Comparison of ENCODE assay signal across 17 cellular contexts in the genomic region with DNA sequence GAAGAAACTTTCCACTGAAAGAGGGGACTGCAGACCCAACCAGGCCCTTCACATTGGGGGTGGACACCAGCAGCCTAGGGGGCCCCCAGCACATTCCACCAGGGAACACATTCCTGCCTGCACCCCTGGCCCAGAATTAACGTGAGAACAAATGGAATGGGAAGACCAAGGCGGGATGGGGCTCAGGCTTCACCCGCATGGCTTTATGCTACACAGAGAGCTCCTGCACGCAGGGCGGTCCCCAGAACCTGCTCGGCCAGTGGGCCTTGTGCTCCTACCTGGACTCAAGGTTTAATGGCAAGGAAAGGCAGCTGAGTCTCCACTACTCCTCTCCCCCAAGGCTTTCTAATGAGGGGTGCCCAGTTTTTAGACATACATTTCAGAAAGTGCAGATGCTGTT.
"Had no signal": no experiment of that assay in that cellular context is flagged by ENCODE, and none has a peak within 500 bp of the region (broad histone marks: within the 10 kb centered on the region; RNA-seq: fewer than 3 reads in every experiment).

No MANE protein-coding gene starts in this region.

- ATAC-seq: foreskin keratinocyte, left cardiac atrium had no signal

- H3K27me3 ChIP-seq: foreskin keratinocyte, transverse colon had no signal

- FAIRE-seq: kidney, urothelium cell line had no signal

- H3K27ac ChIP-seq: epithelial cell of prostate, foreskin keratinocyte, sigmoid colon, skin epidermis, stomach, thoracic aorta, transverse colon had no signal

- H3K36me3 ChIP-seq: sigmoid colon, stomach, thoracic aorta, transverse colon had no signal

- H3K9me3 ChIP-seq: sigmoid colon, stomach, thoracic aorta, transverse colon had no signal

- H3K4me1 ChIP-seq: foreskin keratinocyte, sigmoid colon, stomach, transverse colon had no signal

- H3K4me3 ChIP-seq: sigmoid colon, skin epidermis, stomach, thoracic aorta, transverse colon had no signal

- DNase-seq: effector memory CD4-positive, alpha-beta T cell; foreskin keratinocyte; immature natural killer cell; kidney; left cardiac atrium; mesendoderm; naive B cell; posterior cingulate gyrus; sigmoid colon; stimulated activated naive CD4-positive, alpha-beta T cell; stomach; substantia nigra; transverse colon had no signal
